In the genomic region with DNA sequence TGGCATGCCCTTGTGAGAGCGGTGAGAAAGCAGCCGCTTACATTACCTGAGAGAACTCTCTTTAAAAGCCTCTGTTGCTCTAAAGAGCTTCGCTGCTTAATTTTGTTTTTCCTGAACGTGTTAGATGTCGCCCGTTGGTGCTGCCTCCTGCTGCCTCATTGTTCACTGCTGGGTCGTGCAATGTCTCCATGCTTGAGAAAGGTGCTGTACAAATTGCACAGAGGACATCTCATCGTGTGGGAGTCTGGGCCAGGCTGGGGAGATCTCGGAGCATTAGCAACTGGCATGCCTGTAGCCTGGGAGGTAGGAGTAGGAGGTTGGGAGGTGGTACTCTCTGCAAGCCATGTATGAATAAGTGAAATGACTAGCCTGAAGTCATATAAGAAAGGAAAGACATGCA, we compare ENCODE assay signal across 31 cellular contexts.
"Had no signal": no experiment of that assay in that cellular context is flagged by ENCODE, and none has a peak within 500 bp of the region (broad histone marks: within the 10 kb centered on the region; RNA-seq: fewer than 3 reads in every experiment).

No MANE protein-coding gene starts in this region.

- H3K9me3 ChIP-seq: esophagus muscularis mucosa, gastrocnemius medialis, heart left ventricle had no signal

- H3K27ac Mint-ChIP-seq: activated CD4-positive, alpha-beta memory T cell treated with anti-CD3 and anti-CD28 coated beads, Interleukin-2, amount 10 ng/mL, durations not matched to agents 7 days and 5 days; activated CD4-positive, alpha-beta T cell treated with anti-CD3 and anti-CD28 coated beads, Interleukin-2, amount 10 ng/mL, durations not matched to agents 7 days and 5 days; activated naive CD8-positive, alpha-beta T cell; activated T-helper 17 cell treated with anti-CD3 and anti-CD28 coated beads, Interleukin-2, amount 50 U/mL, for 72 hours; dendritic cell treated with granulocyte-macrophage colony-stimulating factor and Interleukin-4, amounts not matched to agents 40 ng/mL and 50 ng/mL, for 4 days; endodermal cell had no signal

- DNase-seq: activated CD4-positive, alpha-beta memory T cell treated with anti-CD3 and anti-CD28 coated beads, Interleukin-2, amount 10 ng/mL, durations not matched to agents 7 days and 5 days; activated CD4-positive, alpha-beta T cell treated with anti-CD3 and anti-CD28 coated beads for 1 hour; activated CD4-positive, alpha-beta T cell treated with anti-CD3 and anti-CD28 coated beads for 4 hours; activated CD4-positive, alpha-beta T cell treated with anti-CD3 and anti-CD28 coated beads, Interleukin-2, amount 10 ng/mL, durations not matched to agents 7 days and 5 days; activated CD4-positive, alpha-beta T cell treated with anti-CD3 and anti-CD28 coated beads, Interleukin-2, amount 50 U/mL, for 4 hours; activated CD4-positive, CD25-positive, alpha-beta regulatory T cell; activated CD8-positive, alpha-beta memory T cell treated with anti-CD3 and anti-CD28 coated beads for 24 hours; activated effector memory CD4-positive, alpha-beta T cell treated with Interleukin-2 at 50 U/mL for 16 hours; activated gamma-delta T cell treated with Interleukin-2 at 50 U/mL for 16 hours; activated naive CD4-positive, alpha-beta T cell treated with anti-CD3 and anti-CD28 coated beads, Interleukin-2, amount 50 U/mL, for 16 hours; activated naive CD4-positive, alpha-beta T cell treated with Interleukin-2 at 50 U/mL for 16 hours; activated T-cell treated with anti-CD3 and anti-CD28 coated beads, Interleukin-2, amount 50 U/mL, for 4 hours; amniotic stem cell; brain microvascular endothelial cell; effector memory CD4-positive, alpha-beta T cell; endodermal cell; erythroblast; foreskin keratinocyte; gastrocnemius medialis; glutamatergic neuron; heart left ventricle; T-helper 2 cell had no signal

- H3K27me3 Mint-ChIP-seq: activated CD4-positive, alpha-beta memory T cell treated with anti-CD3 and anti-CD28 coated beads, Interleukin-2, amount 10 ng/mL, durations not matched to agents 7 days and 5 days; activated CD4-positive, alpha-beta T cell treated with anti-CD3 and anti-CD28 coated beads, Interleukin-2, amount 10 ng/mL, durations not matched to agents 7 days and 5 days; activated naive CD8-positive, alpha-beta T cell; activated T-helper 17 cell treated with anti-CD3 and anti-CD28 coated beads, Interleukin-2, amount 50 U/mL, for 72 hours; central memory CD8-positive, alpha-beta T cell; dendritic cell treated with granulocyte-macrophage colony-stimulating factor and Interleukin-4, amounts not matched to agents 40 ng/mL and 50 ng/mL, for 4 days had no signal

- H3K9me3 Mint-ChIP-seq: dendritic cell treated with granulocyte-macrophage colony-stimulating factor and Interleukin-4, amounts not matched to agents 40 ng/mL and 50 ng/mL, for 4 days; endodermal cell had no signal

- H3K36me3 Mint-ChIP-seq: activated naive CD8-positive, alpha-beta T cell had no signal

- FAIRE-seq: astrocyte, bronchial epithelial cell had no signal

- H3K4me1 ChIP-seq: esophagus muscularis mucosa, foreskin keratinocyte, gastrocnemius medialis, heart left ventricle had no signal

- ATAC-seq: activated T-cell treated with anti-CD3 and anti-CD28 coated beads, Interleukin-2, amount 50 U/mL, for 4 hours; activated T-helper 17 cell treated with anti-CD3 and anti-CD28 coated beads, Interleukin-2, amount 50 U/mL, for 72 hours; foreskin keratinocyte; gastrocnemius medialis; heart left ventricle had no signal

- H3K4me3 Mint-ChIP-seq: activated CD4-positive, alpha-beta memory T cell treated with anti-CD3 and anti-CD28 coated beads, Interleukin-2, amount 10 ng/mL, durations not matched to agents 7 days and 5 days; activated CD4-positive, alpha-beta T cell treated with anti-CD3 and anti-CD28 coated beads, Interleukin-2, amount 10 ng/mL, durations not matched to agents 7 days and 5 days; activated naive CD8-positive, alpha-beta T cell; activated T-cell treated with anti-CD3 and anti-CD28 coated beads, Interleukin-2, amount 50 U/mL, for 4 hours; activated T-helper 17 cell treated with anti-CD3 and anti-CD28 coated beads, Interleukin-2, amount 50 U/mL, for 72 hours; central memory CD8-positive, alpha-beta T cell; dendritic cell treated with granulocyte-macrophage colony-stimulating factor and Interleukin-4, amounts not matched to agents 40 ng/mL and 50 ng/mL, for 4 days; endodermal cell had no signal

- H3K27me3 ChIP-seq: brain microvascular endothelial cell, dorsolateral prefrontal cortex, esophagus muscularis mucosa, foreskin keratinocyte, gastrocnemius medialis, heart left ventricle had no signal

- H3K27ac ChIP-seq: brain microvascular endothelial cell, coronary artery, esophagus muscularis mucosa, foreskin keratinocyte, gastrocnemius medialis, heart left ventricle had no signal

- H3K36me3 ChIP-seq: brain microvascular endothelial cell, esophagus muscularis mucosa, gastrocnemius medialis, heart left ventricle had no signal

- H3K4me3 ChIP-seq: coronary artery, dorsolateral prefrontal cortex, esophagus muscularis mucosa, gastrocnemius medialis, heart left ventricle had no signal

- H3K4me1 Mint-ChIP-seq: activated CD4-positive, alpha-beta memory T cell treated with anti-CD3 and anti-CD28 coated beads, Interleukin-2, amount 10 ng/mL, durations not matched to agents 7 days and 5 days; activated CD4-positive, alpha-beta T cell treated with anti-CD3 and anti-CD28 coated beads, Interleukin-2, amount 10 ng/mL, durations not matched to agents 7 days and 5 days; activated T-helper 17 cell treated with anti-CD3 and anti-CD28 coated beads, Interleukin-2, amount 50 U/mL, for 72 hours; central memory CD8-positive, alpha-beta T cell had no signal
